In the genomic region with DNA sequence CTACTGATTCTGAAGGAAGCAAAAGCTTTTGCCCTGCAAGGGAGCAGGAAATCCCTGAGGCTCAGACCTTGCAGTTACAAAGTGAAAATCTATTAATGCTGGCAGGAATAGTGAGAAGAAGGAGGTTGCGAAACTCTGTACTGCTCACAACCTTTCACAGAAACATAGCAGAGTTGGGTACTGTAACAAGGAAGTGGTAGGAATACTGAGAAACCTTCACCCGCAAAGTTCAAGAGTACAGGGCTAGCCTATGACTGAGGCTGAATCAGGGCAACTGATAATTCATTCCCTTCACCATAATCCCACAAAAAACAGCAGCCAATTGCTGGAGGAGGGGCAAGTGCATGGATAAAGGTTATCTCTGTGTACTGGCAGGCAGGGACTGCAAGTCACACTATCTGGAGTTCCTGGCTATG, we compare ENCODE assay signal across 8 cellular contexts. TPM values are rescaled to one million over a fixed set of nuclear protein-coding genes. Genes with fewer than 3 reads are reported as not detected.
DNase-seq lines count a peak whose midpoint lies in the region; ATAC-seq and TF ChIP-seq lines count a peak whose summit lies in the region.
"Had no signal": no experiment of that assay in that cellular context is flagged by ENCODE, and none has a peak within 500 bp of the region (broad histone marks: within the 10 kb centered on the region; RNA-seq: fewer than 3 reads in every experiment).

No MANE protein-coding gene starts in this region.

- H3K9me3 Mint-ChIP-seq in stimulated activated naive B cell treated with anti-CD40 and anti-IgM and Interleukin-4, amounts not matched to agents 10 μg/mL and 1 μg/mL and 100 μg/mL, for 72 hours: no peaks in the 10 kb centered on the region
- no peaks in the 10 kb centered on the region for H3K9me3 Mint-ChIP-seq in activated CD4-positive, alpha-beta T cell treated with anti-CD3 and anti-CD28 coated beads, Interleukin-2, amount 10 ng/mL, durations not matched to agents 24 days and 14 days
- H3K9me3 Mint-ChIP-seq in activated naive CD4-positive, alpha-beta T cell treated with anti-CD3 and anti-CD28 coated beads, Interleukin-2, amount 10 ng/mL, durations not matched to agents 7 days and 5 days: no peaks in the 10 kb centered on the region

- no peak overlapping the region for H3K27ac Mint-ChIP-seq in stimulated activated naive B cell treated with anti-CD40 and anti-IgM and Interleukin-4, amounts not matched to agents 10 μg/mL and 1 μg/mL and 100 μg/mL, for 72 hours
- H3K27ac Mint-ChIP-seq in activated CD4-positive, alpha-beta T cell treated with anti-CD3 and anti-CD28 coated beads, Interleukin-2, amount 10 ng/mL, durations not matched to agents 24 days and 14 days: no peak overlapping the region
- no peak overlapping the region for H3K27ac Mint-ChIP-seq in activated naive CD4-positive, alpha-beta T cell treated with anti-CD3 and anti-CD28 coated beads, Interleukin-2, amount 10 ng/mL, durations not matched to agents 7 days and 5 days

- H3K36me3 ChIP-seq in adrenal gland (replicated peaks in 1 of 2): no peaks in the 10 kb centered on the region
- H3K36me3 ChIP-seq: thoracic aorta had no signal

- intact Hi-C loops in adrenal gland (cut with DNase I): no loop called here
- intact Hi-C loops in activated CD4-positive, alpha-beta T cell treated with anti-CD3 and anti-CD28 coated beads, Interleukin-2, amount 10 ng/mL, durations not matched to agents 24 days and 14 days (cut with micrococcal nuclease): no loop called here

- DNase-seq in adrenal gland: peak; percentile 53 to 90 (median 76)
- DNase-seq in stimulated activated naive B cell treated with anti-CD40 and anti-IgM and Interleukin-4, amounts not matched to agents 10 μg/mL and 1 μg/mL and 100 μg/mL, for 72 hours: no peak
- DNase-seq in nucleus accumbens (lab: John Stamatoyannopoulos, UW): no peak
- no peak for DNase-seq in activated CD4-positive, alpha-beta T cell treated with anti-CD3 and anti-CD28 coated beads, Interleukin-2, amount 10 ng/mL, durations not matched to agents 24 days and 14 days
- no peak for DNase-seq in activated naive CD4-positive, alpha-beta T cell treated with anti-CD3 and anti-CD28 coated beads, Interleukin-2, amount 10 ng/mL, durations not matched to agents 7 days and 5 days

- H3K4me3 ChIP-seq in adrenal gland: no peak overlapping the region
- H3K4me3 ChIP-seq: thoracic aorta had no signal

- H3K4me1 ChIP-seq in adrenal gland (replicated peaks in 1 of 2): peaks cover 0 to 28% of the 10 kb centered on the region in 2 donors

- no peak for TF ChIP-seq CTCF in adrenal gland (IDR thresholded peaks at IDR 0.05)

- no peak overlapping the region for H3K4me3 Mint-ChIP-seq in stimulated activated naive B cell treated with anti-CD40 and anti-IgM and Interleukin-4, amounts not matched to agents 10 μg/mL and 1 μg/mL and 100 μg/mL, for 72 hours
- no peak overlapping the region for H3K4me3 Mint-ChIP-seq in activated CD4-positive, alpha-beta T cell treated with anti-CD3 and anti-CD28 coated beads, Interleukin-2, amount 10 ng/mL, durations not matched to agents 24 days and 14 days
- no peak overlapping the region for H3K4me3 Mint-ChIP-seq in activated naive CD4-positive, alpha-beta T cell treated with anti-CD3 and anti-CD28 coated beads, Interleukin-2, amount 10 ng/mL, durations not matched to agents 7 days and 5 days

- no peaks in the 10 kb centered on the region for H3K27me3 Mint-ChIP-seq in stimulated activated naive B cell treated with anti-CD40 and anti-IgM and Interleukin-4, amounts not matched to agents 10 μg/mL and 1 μg/mL and 100 μg/mL, for 72 hours
- no peaks in the 10 kb centered on the region for H3K27me3 Mint-ChIP-seq in activated CD4-positive, alpha-beta T cell treated with anti-CD3 and anti-CD28 coated beads, Interleukin-2, amount 10 ng/mL, durations not matched to agents 24 days and 14 days
- H3K27me3 Mint-ChIP-seq in activated naive CD4-positive, alpha-beta T cell treated with anti-CD3 and anti-CD28 coated beads, Interleukin-2, amount 10 ng/mL, durations not matched to agents 7 days and 5 days: no peaks in the 10 kb centered on the region

- H3K4me1 Mint-ChIP-seq in stimulated activated naive B cell treated with anti-CD40 and anti-IgM and Interleukin-4, amounts not matched to agents 10 μg/mL and 1 μg/mL and 100 μg/mL, for 72 hours: no peaks in the 10 kb centered on the region
- peaks cover 8% of the 10 kb centered on the region for H3K4me1 Mint-ChIP-seq in activated CD4-positive, alpha-beta T cell treated with anti-CD3 and anti-CD28 coated beads, Interleukin-2, amount 10 ng/mL, durations not matched to agents 24 days and 14 days
- peaks cover 11% of the 10 kb centered on the region for H3K4me1 Mint-ChIP-seq in activated naive CD4-positive, alpha-beta T cell treated with anti-CD3 and anti-CD28 coated beads, Interleukin-2, amount 10 ng/mL, durations not matched to agents 7 days and 5 days

- no peaks in the 10 kb centered on the region for H3K27me3 ChIP-seq in adrenal gland

- 24 to 52% (median 31%) methylated on average over 2 of the region's 2 CpGs for WGBS in adrenal gland, 4 donors

- CTCF ChIA-PET in activated naive CD4-positive, alpha-beta T cell treated with anti-CD3 and anti-CD28 coated beads, Interleukin-2, amount 10 ng/mL, durations not matched to agents 7 days and 5 days (lab: Charles Lee): interaction anchor here (0.9 kb wide), 1 partner anchor 20 kb away, joined by 4 read pairs; no protein-coding TSS in a partner anchor

- peak; percentile 44 for ATAC-seq in GM19468 (IDR thresholded peaks at IDR 0.05; ENCODE audit: extremely low read depth, unreplicated experiment)
- ATAC-seq in HG03196 (IDR thresholded peaks at IDR 0.05; ENCODE audit: unreplicated experiment): peak; percentile 98
- ATAC-seq in stimulated activated naive B cell treated with anti-CD40 and anti-IgM and Interleukin-4, amounts not matched to agents 10 μg/mL and 1 μg/mL and 100 μg/mL, for 72 hours (replicated peaks): peak; percentile 45

- TF ChIP-seq POLR2A in adrenal gland (IDR thresholded peaks at IDR 0.05): peak in 1 of 2 donors; percentile 16

- no peaks in the 10 kb centered on the region for H3K36me3 Mint-ChIP-seq in stimulated activated naive B cell treated with anti-CD40 and anti-IgM and Interleukin-4, amounts not matched to agents 10 μg/mL and 1 μg/mL and 100 μg/mL, for 72 hours
- H3K36me3 Mint-ChIP-seq in activated CD4-positive, alpha-beta T cell treated with anti-CD3 and anti-CD28 coated beads, Interleukin-2, amount 10 ng/mL, durations not matched to agents 24 days and 14 days (ENCODE audit: low read depth): no peaks in the 10 kb centered on the region
- no peaks in the 10 kb centered on the region for H3K36me3 Mint-ChIP-seq in activated naive CD4-positive, alpha-beta T cell treated with anti-CD3 and anti-CD28 coated beads, Interleukin-2, amount 10 ng/mL, durations not matched to agents 7 days and 5 days

- H3K27ac ChIP-seq in adrenal gland: peak overlapping the region; percentile 6 to 73 (median 42)
- H3K27ac ChIP-seq: thoracic aorta had no signal

- no peaks in the 10 kb centered on the region for H3K9me3 ChIP-seq in adrenal gland (replicated peaks in 1 of 3)
- H3K9me3 ChIP-seq: thoracic aorta had no signal

RNA-seq across cellular contexts. Expression of a gene that starts 23.9 kb away (rescaled TPM):
- total RNA-seq in adrenal gland: 100 to 1,000 TPM in 7 of 8 donors, 10 to 100 TPM in 1; 78.0 to 169 (median 128) TPM
- polyA plus RNA-seq in adrenal gland: 100 to 1,000 TPM in 2 of 3 donors, 10 to 100 TPM in 1; 88.3 to 130 (median 109) TPM
- total RNA-seq in activated CD4-positive, alpha-beta T cell treated with anti-CD3 and anti-CD28 coated beads, Interleukin-2, amount 10 ng/mL, durations not matched to agents 24 days and 14 days: 4.5 and 6.9 TPM in 2 replicates

Comparison
In these comparisons a context has a peak if more than half of its experiments do, and no peak if none do; other contexts are left out.
1. ATAC-seq: peak in every context shown above with its lines; median percentile 98 in HG03196; 45 in stimulated activated naive B cell treated with anti-CD40 and anti-IgM and Interleukin-4, amounts not matched to agents 10 μg/mL and 1 μg/mL and 100 μg/mL, for 72 hours; 44 in GM19468.
2. DNase-seq: peak in adrenal gland (7 of 7); none in stimulated activated naive B cell treated with anti-CD40 and anti-IgM and Interleukin-4, amounts not matched to agents 10 μg/mL and 1 μg/mL and 100 μg/mL, for 72 hours (single experiment), nucleus accumbens (0 of 56), activated CD4-positive, alpha-beta T cell treated with anti-CD3 and anti-CD28 coated beads, Interleukin-2, amount 10 ng/mL, durations not matched to agents 24 days and 14 days (single experiment) and activated naive CD4-positive, alpha-beta T cell treated with anti-CD3 and anti-CD28 coated beads, Interleukin-2, amount 10 ng/mL, durations not matched to agents 7 days and 5 days (single experiment).
3. RNA of a gene that starts 23.9 kb away (total RNA-seq): 78.0 to 169 TPM in adrenal gland; 4.5 to 6.9 TPM in activated CD4-positive, alpha-beta T cell treated with anti-CD3 and anti-CD28 coated beads, Interleukin-2, amount 10 ng/mL, durations not matched to agents 24 days and 14 days; every median in the first group is over 10 times any median in the second.